1 cellular context compared by ENCODE assay signal in the genomic region with DNA sequence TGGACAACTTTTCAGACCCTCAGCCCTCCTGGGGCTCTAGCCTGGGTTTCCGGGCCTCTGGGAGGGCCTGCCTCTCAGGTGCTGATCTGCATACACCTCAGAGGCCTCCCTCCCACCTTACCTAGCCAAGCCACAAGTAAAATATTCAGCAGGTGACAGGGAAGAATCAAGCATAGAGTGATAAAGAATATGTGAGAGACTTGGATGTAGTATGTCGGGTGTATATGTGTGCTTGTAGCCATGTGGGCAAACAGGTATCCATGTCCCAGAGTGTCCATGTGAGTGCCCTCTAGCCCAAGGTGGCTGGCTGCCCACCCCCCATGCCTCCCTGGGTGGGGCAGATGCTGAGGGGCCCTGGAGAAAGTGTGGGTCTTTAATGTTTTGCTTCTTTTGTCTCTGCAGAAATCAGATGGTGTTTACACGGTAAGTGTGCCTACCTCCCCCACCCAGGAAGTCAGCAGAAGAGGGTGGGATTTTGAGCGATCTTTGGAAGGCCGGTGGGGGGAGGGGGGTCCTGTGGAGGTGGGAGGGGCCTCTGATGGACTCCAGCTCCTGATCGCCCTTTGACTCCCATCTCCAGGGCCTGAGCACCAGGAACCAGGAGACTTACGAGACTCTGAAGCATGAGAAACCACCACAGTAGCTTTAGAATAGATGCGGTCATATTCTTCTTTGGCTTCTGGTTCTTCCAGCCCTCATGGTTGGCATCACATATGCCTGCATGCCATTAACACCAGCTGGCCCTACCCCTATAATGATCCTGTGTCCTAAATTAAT.
TF ChIP-seq lines count a peak whose summit lies in the region.

No MANE protein-coding gene starts in this region.

TF ChIP-seq in H1, 55 proteins besides CTCF, POLR2A, EP300 and RAD21:
- TF ChIP-seq ASH2L (IDR thresholded peaks at IDR 0.05; ENCODE audit: low read length) (no peak), SUZ12 (IDR thresholded peaks at IDR 0.05; ENCODE audit: low read length) (no peak), SP4 (IDR thresholded peaks at IDR 0.05; ENCODE audit: low read length) (no peak), GTF2F1 (IDR thresholded peaks at IDR 0.05; ENCODE audit: borderline replicate concordance, low read depth, low read length) (no peak), CBX5 (IDR thresholded peaks at IDR 0.05; ENCODE audit: low read depth, low read length) (no peak), JUND (IDR thresholded peaks at IDR 0.05; ENCODE audit: low read length) (no peak), RBBP5 (IDR thresholded peaks at IDR 0.05; ENCODE audit: borderline replicate concordance, low read depth, low read length) (no peak), KDM4A (IDR thresholded peaks at IDR 0.05; ENCODE audit: low read depth, low read length, severe bottlenecking) (no peak)
